Comparison of ENCODE assay signal across 19 cellular contexts in the genomic region with DNA sequence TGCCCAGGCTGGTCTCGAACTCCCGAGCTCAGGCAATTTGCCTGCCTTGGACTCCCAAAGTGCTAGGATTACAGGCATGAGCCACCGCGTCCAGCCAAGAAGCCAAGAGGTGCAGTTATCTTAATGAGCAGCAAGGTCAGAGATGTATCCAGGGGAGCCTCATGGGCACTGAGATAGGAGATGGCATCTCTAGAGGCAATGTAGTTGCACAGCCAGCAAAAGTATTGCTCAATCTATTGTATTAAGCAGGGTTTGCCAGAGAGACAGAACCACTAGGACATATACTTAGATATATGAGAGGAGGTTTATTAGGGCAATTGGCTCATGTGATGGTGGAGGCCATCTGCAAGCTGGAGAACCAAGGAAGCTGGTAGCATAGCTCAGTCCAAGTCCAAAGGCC.
"Had no signal": no experiment of that assay in that cellular context is flagged by ENCODE, and none has a peak within 500 bp of the region (broad histone marks: within the 10 kb centered on the region; RNA-seq: fewer than 3 reads in every experiment).

No MANE protein-coding gene starts in this region.

- H3K9me3 Mint-ChIP-seq: activated B cell treated with CpG ODN at 0.5 μM for 24 hours; activated naive CD4-positive, alpha-beta T cell treated with anti-CD3 and anti-CD28 coated beads, Interleukin-2, amount 50 U/mL, for 72 hours; activated T-helper 17 cell treated with anti-CD3 and anti-CD28 coated beads, Interleukin-2, amount 50 U/mL, for 72 hours; naive B cell; T-cell had no signal

- H3K4me1 ChIP-seq: foreskin keratinocyte had no signal

- DNase-seq: activated B cell treated with CpG ODN at 0.5 μM for 24 hours; activated CD4-positive, alpha-beta T cell treated with anti-CD3 and anti-CD28 coated beads for 36 hours; activated CD4-positive, alpha-beta T cell treated with anti-CD3 and anti-CD28 coated beads, Interleukin-2, amount 50 U/mL, for 48 hours; aorta; central memory CD4-positive, alpha-beta T cell; dermis blood vessel endothelial cell; effector CD8-positive, alpha-beta T cell; foreskin keratinocyte; kidney; naive B cell; retina; stimulated activated CD4-positive, alpha-beta T cell treated with anti-CD3 and anti-CD28 coated beads, Interleukin-2, amount 100 ng/mL, for 48 hours; stimulated activated CD8-positive, alpha-beta memory T cell treated with anti-CD3 and anti-CD28 coated beads, Interleukin-4, amount 100 ng/mL, for 48 hours; stimulated activated naive CD4-positive, alpha-beta T cell; T-cell; upper lobe of right lung had no signal

- H3K4me1 Mint-ChIP-seq: activated B cell treated with CpG ODN at 0.5 μM for 24 hours; activated CD4-positive, alpha-beta T cell treated with anti-CD3 and anti-CD28 coated beads for 36 hours; naive B cell had no signal

- FAIRE-seq: kidney had no signal

- ATAC-seq: activated CD4-positive, alpha-beta T cell treated with anti-CD3 and anti-CD28 coated beads for 36 hours; foreskin keratinocyte had no signal

- H3K27me3 ChIP-seq: upper lobe of right lung had no signal

- H3K27me3 Mint-ChIP-seq: activated B cell treated with CpG ODN at 0.5 μM for 24 hours; activated CD4-positive, alpha-beta T cell treated with anti-CD3 and anti-CD28 coated beads for 36 hours; activated T-helper 17 cell treated with anti-CD3 and anti-CD28 coated beads, Interleukin-2, amount 50 U/mL, for 72 hours; T-cell had no signal

- H3K9me3 ChIP-seq: upper lobe of right lung had no signal

- H3K27ac Mint-ChIP-seq: activated B cell treated with CpG ODN at 0.5 μM for 24 hours; activated CD4-positive, alpha-beta T cell treated with anti-CD3 and anti-CD28 coated beads for 36 hours; activated naive CD4-positive, alpha-beta T cell treated with anti-CD3 and anti-CD28 coated beads, Interleukin-2, amount 50 U/mL, for 72 hours; activated T-helper 17 cell treated with anti-CD3 and anti-CD28 coated beads, Interleukin-2, amount 50 U/mL, for 72 hours; T-cell had no signal

- H3K27ac ChIP-seq: foreskin keratinocyte, upper lobe of right lung had no signal

- H3K4me3 ChIP-seq: lung, upper lobe of right lung had no signal

- H3K4me3 Mint-ChIP-seq: activated B cell treated with CpG ODN at 0.5 μM for 24 hours; activated CD4-positive, alpha-beta T cell treated with anti-CD3 and anti-CD28 coated beads for 36 hours; activated T-helper 17 cell treated with anti-CD3 and anti-CD28 coated beads, Interleukin-2, amount 50 U/mL, for 72 hours; naive B cell; T-cell had no signal
